Comparison of ENCODE assay signal across 12 cellular contexts in genomic region chr3:112653209-112653871, GRCh38.
DNase-seq lines count a peak whose midpoint lies in the region; TF ChIP-seq lines count a peak whose summit lies in the region.
"Had no signal": no experiment of that assay in that cellular context is flagged by ENCODE, and none has a peak within 500 bp of the region (broad histone marks: within the 10 kb centered on the region; RNA-seq: fewer than 3 reads in every experiment).

No MANE protein-coding gene starts in this region.

- DNase-seq in HK-2 (ENCODE audit: unreplicated experiment) (peak; percentile 66), astrocyte of the hippocampus (ENCODE audit: low read depth, low spot score) (peak; percentile 91), hepatic stellate cell (ENCODE audit: low spot score) (peak; percentile 78), tibial artery (peak in 1 of 2 donors; percentile 28), NCI-H2029 (lab: John Stamatoyannopoulos, UW) (no peak), amygdala (lab: John Stamatoyannopoulos, UW) (no peak), HAP-1 (ENCODE audit: low spot score in 2 of 2) (no peak)
- no peak for DNase-seq in activated T-cell treated with anti-CD3 and anti-CD28 coated beads, Interleukin-2, amount 50 U/mL, for 24 hours
- DNase-seq: caudate nucleus, GDM1, MV-4-11 had no signal

- H3K9me3 ChIP-seq in tibial artery (no peaks in the 10 kb centered on the region), HAP-1 (no peaks in the 10 kb centered on the region)
- H3K9me3 ChIP-seq: prostate gland had no signal

- H3K4me3 ChIP-seq in tibial artery (no peak overlapping the region), HAP-1 (no peak overlapping the region)
- H3K4me3 ChIP-seq: prostate gland had no signal

- no peak overlapping the region for H3K27ac Mint-ChIP-seq in activated T-cell treated with anti-CD3 and anti-CD28 coated beads, Interleukin-2, amount 50 U/mL, for 24 hours

- in situ Hi-C loops in HAP-1 (cut with MboI; ENCODE audit: low sequenced_read_pairs): no loop called here

- H3K9me3 Mint-ChIP-seq in activated T-cell treated with anti-CD3 and anti-CD28 coated beads, Interleukin-2, amount 50 U/mL, for 24 hours: no peaks in the 10 kb centered on the region

- H3K4me1 Mint-ChIP-seq in activated T-cell treated with anti-CD3 and anti-CD28 coated beads, Interleukin-2, amount 50 U/mL, for 24 hours (ENCODE audit: low read depth): peaks cover 11% of the 10 kb centered on the region

- no peaks in the 10 kb centered on the region for H3K36me3 Mint-ChIP-seq in activated T-cell treated with anti-CD3 and anti-CD28 coated beads, Interleukin-2, amount 50 U/mL, for 24 hours (ENCODE audit: low read depth)

- intact Hi-C loops in tibial artery (cut with DNase I; ENCODE audit: low total_unique reads): no loop called here

- peaks cover 0 to 28% (median 0%) of the 10 kb centered on the region in 4 donors for H3K4me1 ChIP-seq in tibial artery
- H3K4me1 ChIP-seq in HAP-1: no peaks in the 10 kb centered on the region
- H3K4me1 ChIP-seq: prostate gland had no signal

- TF ChIP-seq CTCF in tibial artery (IDR thresholded peaks at IDR 0.05): no peak

- H3K36me3 ChIP-seq in tibial artery (no peaks in the 10 kb centered on the region), HAP-1 (replicated peaks) (no peaks in the 10 kb centered on the region)
- H3K36me3 ChIP-seq: prostate gland had no signal

- peak overlapping the region; percentile 57 to 58 for H3K27ac ChIP-seq in tibial artery
- H3K27ac ChIP-seq: prostate gland had no signal

- H3K4me3 Mint-ChIP-seq in activated T-cell treated with anti-CD3 and anti-CD28 coated beads, Interleukin-2, amount 50 U/mL, for 24 hours: no peak overlapping the region

- H3K27me3 Mint-ChIP-seq in activated T-cell treated with anti-CD3 and anti-CD28 coated beads, Interleukin-2, amount 50 U/mL, for 24 hours: no peaks in the 10 kb centered on the region

- H3K27me3 ChIP-seq in tibial artery (no peaks in the 10 kb centered on the region), HAP-1 (ENCODE audit: low read depth) (no peaks in the 10 kb centered on the region)

Comparison
In these comparisons a context has a peak if more than half of its experiments do, and no peak if none do; other contexts are left out.
1. DNase-seq: peak in HK-2 (single experiment), astrocyte of the hippocampus (single experiment) and hepatic stellate cell (single experiment); none in activated T-cell treated with anti-CD3 and anti-CD28 coated beads, Interleukin-2, amount 50 U/mL, for 24 hours (single experiment), NCI-H2029 (single experiment), amygdala (0 of 56) and HAP-1 (0 of 2).